19 cellular contexts compared by ENCODE assay signal in the genomic region with DNA sequence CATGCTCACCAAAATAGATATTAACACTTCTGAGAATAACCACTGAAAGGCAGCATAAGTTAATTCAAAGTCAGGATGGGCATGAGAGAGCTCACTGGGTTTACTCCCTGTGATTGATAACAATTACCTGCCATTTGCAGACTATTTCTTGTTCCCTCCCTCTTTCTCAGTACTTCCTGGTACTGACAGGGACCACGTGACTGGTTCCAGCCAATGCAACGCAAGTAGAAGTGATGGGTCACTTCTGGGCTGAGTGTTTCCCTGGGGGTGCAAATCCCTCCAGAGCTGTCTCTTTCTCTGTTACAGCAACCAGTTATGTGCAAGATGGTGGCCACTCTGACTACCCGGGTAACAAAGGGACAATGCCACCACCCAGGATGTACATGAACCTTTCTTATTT.
A peak's percentile ranks its signal among the peaks of the same experiment; 100 is the strongest.
DNase-seq lines count a peak whose midpoint lies in the region; ATAC-seq and TF ChIP-seq lines count a peak whose summit lies in the region.
"Had no signal": no experiment of that assay in that cellular context is flagged by ENCODE, and none has a peak within 500 bp of the region (broad histone marks: within the 10 kb centered on the region; RNA-seq: fewer than 3 reads in every experiment).

No MANE protein-coding gene starts in this region.

- H3K18ac ChIP-seq in neuronal stem cell (ENCODE audit: low read length): no peak overlapping the region

- no peak overlapping the region for H3K27ac Mint-ChIP-seq in glutamatergic neuron (ENCODE audit: unreplicated experiment)
- H3K27ac Mint-ChIP-seq: activated naive CD4-positive, alpha-beta T cell treated with anti-CD3 and anti-CD28 coated beads for 36 hours; effector memory CD8-positive, alpha-beta T cell had no signal

- peaks cover 6% of the 10 kb centered on the region for H3K4me1 Mint-ChIP-seq in glutamatergic neuron (ENCODE audit: low read depth, unreplicated experiment)

- ATAC-seq in GM18867 (IDR thresholded peaks at IDR 0.05; ENCODE audit: unreplicated experiment) (peak; percentile 44), HG03342 (IDR thresholded peaks at IDR 0.05; ENCODE audit: unreplicated experiment) (peak; percentile 61)
- ATAC-seq: effector memory CD8-positive, alpha-beta T cell had no signal

- no peaks in the 10 kb centered on the region for H3K27me3 ChIP-seq in neuronal stem cell (ENCODE audit: control insufficient read depth in 3 of 3, insufficient read depth in 3 of 3, low read depth in 1 of 3, low read length in 3 of 3)
- H3K27me3 ChIP-seq: ascending aorta had no signal

- peaks cover 2% of the 10 kb centered on the region for H3K27me3 Mint-ChIP-seq in glutamatergic neuron (ENCODE audit: unreplicated experiment)

- H4K8ac ChIP-seq in neuronal stem cell (ENCODE audit: low read depth, low read length): no peak overlapping the region

- H2BK5ac ChIP-seq in neuronal stem cell (ENCODE audit: low read length): no peak overlapping the region

- no peaks in the 10 kb centered on the region for H3K36me3 ChIP-seq in neuronal stem cell (replicated peaks in 1 of 2; ENCODE audit: control insufficient read depth in 2 of 2, insufficient read depth in 2 of 2, low read length in 2 of 2)
- H3K36me3 ChIP-seq: ascending aorta, left ventricle myocardium inferior, prostate gland had no signal

- H3K9me3 ChIP-seq in neuronal stem cell (replicated peaks in 1 of 2; ENCODE audit: control insufficient read depth in 2 of 2, insufficient read depth in 1 of 2, low read depth in 1 of 2, low read length in 2 of 2): no peaks in the 10 kb centered on the region
- H3K9me3 ChIP-seq: ascending aorta, left ventricle myocardium inferior, prostate gland had no signal

- H2AK5ac ChIP-seq in neuronal stem cell (ENCODE audit: low read depth, low read length): no peak overlapping the region

- no peaks in the 10 kb centered on the region for H3K79me1 ChIP-seq in neuronal stem cell (ENCODE audit: low read depth, low read length)

- H2BK12ac ChIP-seq in neuronal stem cell (ENCODE audit: low read length): no peak overlapping the region

- no peak overlapping the region for H3K4me3 ChIP-seq in neuronal stem cell (ENCODE audit: low read length in 2 of 2)
- H3K4me3 ChIP-seq: ascending aorta, left ventricle myocardium inferior, prostate gland had no signal

- no peak overlapping the region for H3K14ac ChIP-seq in neuronal stem cell (ENCODE audit: low read length)

- no peak overlapping the region for H2BK15ac ChIP-seq in neuronal stem cell (ENCODE audit: low read length)

- H2BK120ac ChIP-seq in neuronal stem cell (ENCODE audit: low read depth, low read length): no peak overlapping the region

- peak overlapping the region; percentile 9 for H2AFZ ChIP-seq in neuronal stem cell (ENCODE audit: low read length)

- no peak overlapping the region for H3K23ac ChIP-seq in neuronal stem cell (ENCODE audit: low read depth, low read length, poor library complexity)

- H3K27ac ChIP-seq in neuronal stem cell (replicated peaks; ENCODE audit: low read length): no peak overlapping the region
- H3K27ac ChIP-seq: ascending aorta, left ventricle myocardium inferior, prostate gland had no signal

- no peaks in the 10 kb centered on the region for H3K36me3 Mint-ChIP-seq in glutamatergic neuron (ENCODE audit: unreplicated experiment)

- no peak overlapping the region for H3K9ac ChIP-seq in neuronal stem cell (ENCODE audit: low read depth, low read length, poor library complexity)

- peaks cover 4 to 22% of the 10 kb centered on the region in 2 donors for H3K4me1 ChIP-seq in neuronal stem cell (ENCODE audit: control insufficient read depth in 2 of 2, insufficient read depth in 1 of 2, low read depth in 1 of 2, low read length in 2 of 2)
- H3K4me1 ChIP-seq: ascending aorta, prostate gland had no signal

- H3K9me3 Mint-ChIP-seq in glutamatergic neuron (ENCODE audit: unreplicated experiment): no peaks in the 10 kb centered on the region
- H3K9me3 Mint-ChIP-seq: activated naive CD4-positive, alpha-beta T cell treated with anti-CD3 and anti-CD28 coated beads for 36 hours; effector memory CD8-positive, alpha-beta T cell had no signal

- no CpG with 5 or more reads among the region's 3 CpGs for WGBS in neuronal stem cell (ENCODE audit: extremely low coverage in 2 of 2, insufficient read length in 2 of 2, insufficient replicate concordance in 1 of 2), 2 donors

- H3K4me2 ChIP-seq in neuronal stem cell (ENCODE audit: insufficient read depth, low read length, poor library complexity, severe bottlenecking): no peak overlapping the region

- DNase-seq in RKO (ENCODE audit: low spot score) (peak; percentile 10), neuronal stem cell (ENCODE audit: low spot score) (no peak), KG1 (lab: John Stamatoyannopoulos, UW) (no peak), NCI-H146 treated with DMSO at 0.1 percent for 48 hours (lab: John Stamatoyannopoulos, UW; ENCODE audit: unreplicated experiment) (no peak), glutamatergic neuron (no peak), cortex of kidney (lab: John Stamatoyannopoulos, UW) (no peak)
- DNase-seq: activated CD4-positive, alpha-beta T cell treated with anti-CD3 and anti-CD28 coated beads, Interleukin-2, amount 50 U/mL, for 48 hours; activated naive CD4-positive, alpha-beta T cell treated with anti-CD3 and anti-CD28 coated beads for 36 hours; AML-193; Calu3; effector memory CD8-positive, alpha-beta T cell; left ventricle myocardium inferior; NCI-H1930; NCI-H446; NK-92 treated with Interleukin-12 subunit alpha and Interleukin-12 subunit beta, amount 100 ng/mL, for 24 hours had no signal

- TF ChIP-seq CTCF in glutamatergic neuron (IDR thresholded peaks at IDR 0.05; ENCODE audit: partially characterized antibody, unreplicated experiment): no peak

- H4K91ac ChIP-seq in neuronal stem cell (ENCODE audit: low read depth, low read length, poor library complexity): no peak overlapping the region

- H3K4ac ChIP-seq in neuronal stem cell (ENCODE audit: low read length): no peak overlapping the region

- no peak overlapping the region for H3K4me3 Mint-ChIP-seq in glutamatergic neuron (ENCODE audit: unreplicated experiment)
- H3K4me3 Mint-ChIP-seq: activated naive CD4-positive, alpha-beta T cell treated with anti-CD3 and anti-CD28 coated beads for 36 hours; effector memory CD8-positive, alpha-beta T cell had no signal
